ENCODE assay signal across 22 cellular contexts in the genomic region with DNA sequence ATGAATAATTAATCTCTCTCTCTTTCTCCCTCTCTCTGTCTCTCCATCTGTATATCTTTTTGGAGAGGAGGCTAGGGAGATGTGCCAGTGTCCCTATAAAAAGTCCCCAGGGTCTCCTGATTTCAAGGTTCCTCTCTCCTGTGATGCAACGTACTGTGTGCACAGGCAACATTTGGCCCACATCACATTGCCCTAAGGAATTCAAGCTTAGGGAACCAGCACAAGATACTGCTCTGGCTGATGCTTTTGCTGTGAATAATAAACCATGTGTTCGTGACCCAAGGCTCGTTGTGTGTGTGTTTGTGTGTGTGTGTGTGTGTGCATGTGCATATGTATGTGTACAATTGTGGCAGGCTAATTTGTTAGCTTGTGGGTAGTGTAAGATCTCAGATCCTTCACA. TPM values are rescaled to one million over a fixed set of nuclear protein-coding genes. Genes with fewer than 3 reads are reported as not detected.
DNase-seq lines count a peak whose midpoint lies in the region; ATAC-seq, FAIRE-seq and TF ChIP-seq lines count a peak whose summit lies in the region.
"Had no signal": no experiment of that assay in that cellular context is flagged by ENCODE, and none has a peak within 500 bp of the region (broad histone marks: within the 10 kb centered on the region; RNA-seq: fewer than 3 reads in every experiment).

No MANE protein-coding gene starts in this region.

- no peaks in the 10 kb centered on the region for H3K27me3 Mint-ChIP-seq in glutamatergic neuron (ENCODE audit: unreplicated experiment)

- H3K4me3 ChIP-seq in HEK293 (ENCODE audit: low read depth, low read length) (no peak overlapping the region), K562 (no peak overlapping the region), transverse colon (no peak overlapping the region)
- H3K4me3 ChIP-seq: lower lobe of right lung had no signal

- no peaks in the 10 kb centered on the region for H3K9me1 ChIP-seq in K562 (ENCODE audit: control insufficient read depth, insufficient read depth, low read length)

- intact Hi-C loops in K562 (cut with micrococcal nuclease) (no loop called here), transverse colon (cut with DNase I; ENCODE audit: low total_unique reads) (no loop called here)

- TF ChIP-seq CTCF in HEK293 (tag by site-specific recombination; IDR thresholded peaks at IDR 0.05) (no peak), K562 (IDR thresholded peaks at IDR 0.05 in 2 of 3, conservative IDR thresholded peaks at IDR 0.05 in 1 of 3; ENCODE audit: insufficient read depth in 2 of 3, low read depth in 1 of 3, low read length in 3 of 3) (no peak), glutamatergic neuron (IDR thresholded peaks at IDR 0.05; ENCODE audit: partially characterized antibody, unreplicated experiment) (no peak), transverse colon (IDR thresholded peaks at IDR 0.05) (no peak)

- no TSS peak for BruUV-seq in K562 (replicated peaks; lab: Mats Ljungman, UMichigan)

- no peaks in the 10 kb centered on the region for H4K20me1 ChIP-seq in K562 (replicated peaks; ENCODE audit: control insufficient read depth, insufficient read depth, low read length)

- H3K36me3 ChIP-seq in HEK293 (ENCODE audit: control insufficient read depth in 2 of 2, insufficient read depth in 1 of 2, low read length in 2 of 2) (no peaks in the 10 kb centered on the region), K562 (ENCODE audit: control insufficient read depth, insufficient read depth, low read length) (no peaks in the 10 kb centered on the region; the same call in 2 of the 3 replicates), transverse colon (no peaks in the 10 kb centered on the region)
- H3K36me3 ChIP-seq: BE2C, lower lobe of right lung had no signal

- peaks cover 2% of the 10 kb centered on the region for H3K9me3 Mint-ChIP-seq in glutamatergic neuron (ENCODE audit: unreplicated experiment)
- H3K9me3 Mint-ChIP-seq: central memory CD8-positive, alpha-beta T cell; natural killer cell; stimulated activated effector memory CD8-positive, alpha-beta T cell treated with anti-CD3 and anti-CD28 coated beads, Interleukin-12 subunit alpha, Interleukin-12 subunit beta, amount 100 ng/mL, for 72 hours had no signal

- CTCF ChIA-PET in HEK293 (lab: Yijun Ruan, JAX) (interaction anchor here (1.0 to 2.8 kb wide), 2 partner anchors 9 to 27 kb away, joined by 4 to 23 read pairs; a partner anchor contains a TSS), K562 (lab: Yijun Ruan, JAX; ENCODE audit: low intra/inter-chr PET ratio) (no interaction called here)

- DNase-seq in K562 (ENCODE audit: extremely low read depth in 1 of 4, low spot score in 3 of 4) (no peak), glutamatergic neuron (peak; percentile 24), renal cortical epithelial cell (ENCODE audit: low read depth) (peak; percentile 56), 8988T (no peak), GM19240 (ENCODE audit: insufficient read length, low spot score) (no peak), transverse colon (no peak), HPDE6-E6E7 (ENCODE audit: extremely low spot score) (no peak)
- DNase-seq: activated CD4-positive, alpha-beta T cell treated with anti-CD3 and anti-CD28 coated beads for 48 hours; BE2C; hippocampal formation; lower lobe of right lung; natural killer cell; NCI-H82; SHP77; T-helper 9 cell had no signal

- H3K9ac ChIP-seq in K562 (ENCODE audit: insufficient read depth in 1 of 2, low read depth in 2 of 2, low read length in 2 of 2): no peak overlapping the region

- no peaks in the 10 kb centered on the region for H3K9me3 ChIP-seq in HEK293 (ENCODE audit: control insufficient read depth, insufficient read depth, low read depth, low read length)
- H3K9me3 ChIP-seq in K562 (replicated peaks; ENCODE audit: control insufficient read depth, insufficient read depth, low read depth, low read length): no peaks in the 10 kb centered on the region
- H3K9me3 ChIP-seq in transverse colon: no peaks in the 10 kb centered on the region
- H3K9me3 ChIP-seq: BE2C, lower lobe of right lung had no signal

- H3K79me2 ChIP-seq in K562 (ENCODE audit: control insufficient read depth, insufficient read depth, low read length): no peaks in the 10 kb centered on the region

- peaks cover 10% of the 10 kb centered on the region for H3K4me1 Mint-ChIP-seq in glutamatergic neuron (ENCODE audit: low read depth, unreplicated experiment)
- H3K4me1 Mint-ChIP-seq: central memory CD8-positive, alpha-beta T cell; natural killer cell; stimulated activated effector memory CD8-positive, alpha-beta T cell treated with anti-CD3 and anti-CD28 coated beads, Interleukin-12 subunit alpha, Interleukin-12 subunit beta, amount 100 ng/mL, for 72 hours had no signal

- no peaks in the 10 kb centered on the region for H3K36me3 Mint-ChIP-seq in glutamatergic neuron (ENCODE audit: unreplicated experiment)
- H3K36me3 Mint-ChIP-seq: activated naive CD8-positive, alpha-beta T cell; natural killer cell; stimulated activated effector memory CD8-positive, alpha-beta T cell treated with anti-CD3 and anti-CD28 coated beads, Interleukin-12 subunit alpha, Interleukin-12 subunit beta, amount 100 ng/mL, for 72 hours had no signal

- POLR2A ChIA-PET in HEK293 (lab: Yijun Ruan, JAX) (interaction anchor here (0.9 to 1.5 kb wide), 2 partner anchors 27 to 58 kb away, joined by 3 to 6 read pairs; a partner anchor contains a TSS), K562 (lab: Yijun Ruan, JAX) (interaction anchor here (0.7 to 2.8 kb wide), 4 partner anchors 24 to 369 kb away, joined by 3 to 14 read pairs (median 4); a partner anchor contains a TSS)

- no peak for TF ChIP-seq RAD21 in K562 (CRISPR knock-in tag; conservative IDR thresholded peaks at IDR 0.05 in 1 of 2, IDR thresholded peaks at IDR 0.05 in 1 of 2)

- H3K4me1 ChIP-seq in HEK293 (ENCODE audit: control insufficient read depth, insufficient read depth, low read length) (peaks cover 7% of the 10 kb centered on the region; the same call in 1 of the 2 replicates), K562 (replicated peaks in 1 of 2; ENCODE audit: control insufficient read depth in 2 of 2, insufficient read depth in 2 of 2, low read length in 2 of 2) (peaks cover 3 to 23% of the 10 kb centered on the region in 2 experiments; a peak in 3 of 5 replicates), transverse colon (peaks cover 0 to 20% (median 2%) of the 10 kb centered on the region in 4 donors)
- H3K4me1 ChIP-seq: lower lobe of right lung had no signal

- no peak overlapping the region for H3K4me2 ChIP-seq in K562 (ENCODE audit: insufficient read depth, low read length)

- H3K27ac Mint-ChIP-seq in glutamatergic neuron (ENCODE audit: unreplicated experiment): peak overlapping the region; percentile 71
- H3K27ac Mint-ChIP-seq: activated naive CD8-positive, alpha-beta T cell; natural killer cell; stimulated activated effector memory CD8-positive, alpha-beta T cell treated with anti-CD3 and anti-CD28 coated beads, Interleukin-12 subunit alpha, Interleukin-12 subunit beta, amount 100 ng/mL, for 72 hours had no signal

- H3K4me3 Mint-ChIP-seq in glutamatergic neuron (ENCODE audit: unreplicated experiment): peak overlapping the region; percentile 18
- H3K4me3 Mint-ChIP-seq: activated naive CD8-positive, alpha-beta T cell; central memory CD8-positive, alpha-beta T cell; natural killer cell; stimulated activated effector memory CD8-positive, alpha-beta T cell treated with anti-CD3 and anti-CD28 coated beads, Interleukin-12 subunit alpha, Interleukin-12 subunit beta, amount 100 ng/mL, for 72 hours had no signal

- in situ Hi-C loops in K562 (cut with MboI) (no loop called here), transverse colon (cut with MboI; ENCODE audit: low pct_ligation_motif_present in 1 of 4, low pct_unique_long_range_greater_than_20kb in 1 of 4, low sequenced_read_pairs in 3 of 4) (no loop called here)

- H3K27ac ChIP-seq in HEK293 (ENCODE audit: extremely low read depth, low read depth, low read length) (no peak overlapping the region), K562 (ENCODE audit: extremely low read depth, low read depth, low read length) (no peak overlapping the region), transverse colon (no peak overlapping the region)
- H3K27ac ChIP-seq: lower lobe of right lung had no signal

- no peak overlapping the region for H2AFZ ChIP-seq in K562 (ENCODE audit: low read depth, low read length)

- H3K27me3 ChIP-seq in K562 (ENCODE audit: control insufficient read depth in 2 of 2, insufficient read depth in 2 of 2, low read length in 2 of 2) (no peaks in the 10 kb centered on the region), transverse colon (no peaks in the 10 kb centered on the region)
- H3K27me3 ChIP-seq: BE2C had no signal

- ATAC-seq in K562: peak; percentile 49
- ATAC-seq: lower lobe of right lung; natural killer cell; stimulated activated effector memory CD8-positive, alpha-beta T cell treated with anti-CD3 and anti-CD28 coated beads, Interleukin-12 subunit alpha, Interleukin-12 subunit beta, amount 100 ng/mL, for 72 hours had no signal

- FAIRE-seq in K562 (lab: Jason Lieb, UNC): no peak
- FAIRE-seq: endothelial cell of umbilical vein, H1 had no signal

- no peak for TF ChIP-seq POLR2A in K562 (conservative IDR thresholded peaks at IDR 0.05)
- no peak for TF ChIP-seq POLR2A in transverse colon (IDR thresholded peaks at IDR 0.05)

- WGBS in K562 (ENCODE audit: insufficient coverage, low coverage, missing lambda C conversion rate): 49% methylated on average over 3 of the region's 3 CpGs
- 59 to 83% methylated on average over 1 to 3 of the region's 3 CpGs for WGBS in transverse colon (ENCODE audit: low coverage in 1 of 2), 2 donors

- TF ChIP-seq EP300 in K562 (IDR thresholded peaks at IDR 0.05; ENCODE audit: low read length) (no peak), transverse colon (IDR thresholded peaks at IDR 0.05; ENCODE audit: low read depth) (no peak)

RNA-seq across cellular contexts. Expression of a gene that starts 9.7 kb away (rescaled TPM):
- not detected in 2 replicates for total RNA-seq in K562 (2011; cell fraction: chromatin; rRNA removed; ENCODE audit: low replicate concordance)
- total RNA-seq in K562 (2011; cell fraction: nucleolus; rRNA removed): not detected in 2 replicates
- not detected in 2 replicates for total RNA-seq in K562 (2011; cell fraction: nucleoplasm; rRNA removed)
- total RNA-seq in K562 (2014; rRNA removed) (0.24 TPM in 1 of 2 replicates, not detected in the other), K562 (2014; rRNA removed; fragmentation: Illumina TruSeq; extraction: Trizol) (not detected in 2 replicates), K562 (2015; rRNA removed; fragmentation: Illumina TruSeq; extraction: Trizol) (0.40 TPM in 1 of 2 replicates, not detected in the other), K562 (2021) (0.11 TPM in 1 of 2 replicates, not detected in the other), glutamatergic neuron (ENCODE audit: unreplicated experiment) (not detected), renal cortical epithelial cell (0.20 TPM in 1 of 2 replicates, not detected in the other), transverse colon (1 to 10 TPM in 1 of 4 donors, under 1 TPM in 1, not detected in 2; 0.82 to 1.5 TPM)
- polyA plus RNA-seq in K562 (2011; rRNA removed) (0.28 and 0.38 TPM in 2 replicates), K562 (2014; fragmentation: Illumina TruSeq; extraction: Trizol) (0.16 TPM in 1 of 2 replicates, not detected in the other), K562 (2014; fragmentation: Nextera tagmentation; extraction: Ambion mirVana) (1 to 10 TPM; 3.4 to 5.5 TPM), K562 (2014; rRNA removed) (0.05 and 0.16 TPM in 2 replicates)
- polyA plus RNA-seq in K562 (2011; cell fraction: cytosol; rRNA removed): 0.09 TPM in 1 of 2 replicates, not detected in the other
- 0.14 and 0.24 TPM in 2 replicates for polyA plus RNA-seq in K562 (2011; cell fraction: nucleus; rRNA removed)
- polyA plus RNA-seq in K562 (2012): 1.6 and 1.8 TPM in 2 replicates
- polyA minus RNA-seq in K562 (2011; rRNA and poly(A)+ RNA removed): 0.18 TPM in 1 of 2 replicates, not detected in the other
- not detected in 2 replicates for polyA minus RNA-seq in K562 (2011; cell fraction: cytosol; rRNA and poly(A)+ RNA removed)
- not detected in 2 replicates for polyA minus RNA-seq in K562 (2011; cell fraction: nucleus; rRNA and poly(A)+ RNA removed)
- total RNA-seq: endothelial cell of umbilical vein, H1, lower lobe of right lung had no signal
- polyA plus RNA-seq: H1 had no signal

RNA-seq across cellular contexts. Expression of a gene that starts 26.5 kb away (rescaled TPM):
- 53.1 and 146 TPM in 2 replicates for total RNA-seq in K562 (2011; cell fraction: chromatin; rRNA removed; ENCODE audit: low replicate concordance)
- total RNA-seq in K562 (2011; cell fraction: nucleolus; rRNA removed): 30.5 and 38.8 TPM in 2 replicates
- total RNA-seq in K562 (2011; cell fraction: nucleoplasm; rRNA removed): 87.9 and 144 TPM in 2 replicates
- total RNA-seq in K562 (2014; rRNA removed) (59.6 and 62.3 TPM in 2 replicates), K562 (2014; rRNA removed; fragmentation: Illumina TruSeq; extraction: Trizol) (192 and 220 TPM in 2 replicates), K562 (2015; rRNA removed; fragmentation: Illumina TruSeq; extraction: Trizol) (128 and 140 TPM in 2 replicates), K562 (2021) (128 and 129 TPM in 2 replicates), glutamatergic neuron (ENCODE audit: unreplicated experiment) (1.1 TPM), renal cortical epithelial cell (1.2 and 2.4 TPM in 2 replicates), transverse colon (1 to 10 TPM in 2 of 4 donors, not detected in 2; 1.1 to 1.4 TPM)
- polyA plus RNA-seq in K562 (2011; rRNA removed) (106 and 218 TPM in 2 replicates), K562 (2014; fragmentation: Illumina TruSeq; extraction: Trizol) (120 and 129 TPM in 2 replicates), K562 (2014; fragmentation: Nextera tagmentation; extraction: Ambion mirVana) (100 to 1,000 TPM; 506 to 600 TPM), K562 (2014; rRNA removed) (102 and 125 TPM in 2 replicates)
- polyA plus RNA-seq in K562 (2011; cell fraction: cytosol; rRNA removed): 21.1 and 32.0 TPM in 2 replicates
- polyA plus RNA-seq in K562 (2011; cell fraction: nucleus; rRNA removed): 44.8 and 55.3 TPM in 2 replicates
- 47.8 and 127 TPM in 2 replicates for polyA plus RNA-seq in K562 (2012)
- polyA minus RNA-seq in K562 (2011; rRNA and poly(A)+ RNA removed): 78.8 and 104 TPM in 2 replicates
- polyA minus RNA-seq in K562 (2011; cell fraction: cytosol; rRNA and poly(A)+ RNA removed): 27.6 and 34.3 TPM in 2 replicates
- 66.6 and 78.3 TPM in 2 replicates for polyA minus RNA-seq in K562 (2011; cell fraction: nucleus; rRNA and poly(A)+ RNA removed)

RNA-seq across cellular contexts. Expression of a gene that starts 53.2 kb away (rescaled TPM):
- not detected in 2 replicates for total RNA-seq in K562 (2011; cell fraction: chromatin; rRNA removed; ENCODE audit: low replicate concordance)
- total RNA-seq in K562 (2011; cell fraction: nucleolus; rRNA removed): not detected in 2 replicates
- not detected in 2 replicates for total RNA-seq in K562 (2011; cell fraction: nucleoplasm; rRNA removed)
- total RNA-seq in K562 (2014; rRNA removed) (not detected in 2 replicates), K562 (2014; rRNA removed; fragmentation: Illumina TruSeq; extraction: Trizol) (not detected in 2 replicates), K562 (2015; rRNA removed; fragmentation: Illumina TruSeq; extraction: Trizol) (not detected in 2 replicates), K562 (2021) (not detected in 2 replicates), glutamatergic neuron (ENCODE audit: unreplicated experiment) (not detected), renal cortical epithelial cell (0.69 TPM in 1 of 2 replicates, not detected in the other), transverse colon (under 1 TPM in 2 of 4 donors, not detected in 2; 0.41 to 0.60 TPM)
- polyA plus RNA-seq in K562 (2011; rRNA removed) (not detected in 2 replicates), K562 (2014; fragmentation: Illumina TruSeq; extraction: Trizol) (not detected in 2 replicates), K562 (2014; fragmentation: Nextera tagmentation; extraction: Ambion mirVana) (not detected), K562 (2014; rRNA removed) (not detected in 2 replicates)
- polyA plus RNA-seq in K562 (2011; cell fraction: cytosol; rRNA removed): not detected in 2 replicates
- polyA plus RNA-seq in K562 (2011; cell fraction: nucleus; rRNA removed): not detected in 2 replicates
- not detected in 2 replicates for polyA plus RNA-seq in K562 (2012)
- not detected in 2 replicates for polyA minus RNA-seq in K562 (2011; rRNA and poly(A)+ RNA removed)
- polyA minus RNA-seq in K562 (2011; cell fraction: cytosol; rRNA and poly(A)+ RNA removed): not detected in 2 replicates
- not detected in 2 replicates for polyA minus RNA-seq in K562 (2011; cell fraction: nucleus; rRNA and poly(A)+ RNA removed)
- total RNA-seq: H1, urinary bladder had no signal

RNA-seq across cellular contexts. Expression of a gene that starts 58.1 kb away (rescaled TPM):
- total RNA-seq in K562 (2011; cell fraction: chromatin; rRNA removed; ENCODE audit: low replicate concordance): 221 and 302 TPM in 2 replicates
- total RNA-seq in K562 (2011; cell fraction: nucleolus; rRNA removed): 117 and 137 TPM in 2 replicates
- total RNA-seq in K562 (2011; cell fraction: nucleoplasm; rRNA removed): 147 and 234 TPM in 2 replicates
- total RNA-seq in K562 (2014; rRNA removed) (107 and 112 TPM in 2 replicates), K562 (2014; rRNA removed; fragmentation: Illumina TruSeq; extraction: Trizol) (142 and 164 TPM in 2 replicates), K562 (2015; rRNA removed; fragmentation: Illumina TruSeq; extraction: Trizol) (133 and 143 TPM in 2 replicates), K562 (2021) (124 and 142 TPM in 2 replicates), glutamatergic neuron (ENCODE audit: unreplicated experiment) (39.0 TPM), renal cortical epithelial cell (97.9 and 183 TPM in 2 replicates), transverse colon (100 to 1,000 TPM in 1 of 4 donors, 10 to 100 TPM in 3; 53.0 to 143 (median 84.2) TPM)
- polyA plus RNA-seq in K562 (2011; rRNA removed) (128 and 166 TPM in 2 replicates), K562 (2014; fragmentation: Illumina TruSeq; extraction: Trizol) (111 and 115 TPM in 2 replicates), K562 (2014; fragmentation: Nextera tagmentation; extraction: Ambion mirVana) (10 to 100 TPM; 39.7 to 53.0 TPM), K562 (2014; rRNA removed) (78.4 and 81.2 TPM in 2 replicates)
- polyA plus RNA-seq in K562 (2011; cell fraction: cytosol; rRNA removed): 180 and 257 TPM in 2 replicates
- polyA plus RNA-seq in K562 (2011; cell fraction: nucleus; rRNA removed): 207 and 234 TPM in 2 replicates
- 73.9 and 97.8 TPM in 2 replicates for polyA plus RNA-seq in K562 (2012)
- 373 and 438 TPM in 2 replicates for polyA minus RNA-seq in K562 (2011; rRNA and poly(A)+ RNA removed)
- 200 and 263 TPM in 2 replicates for polyA minus RNA-seq in K562 (2011; cell fraction: cytosol; rRNA and poly(A)+ RNA removed)
- 246 and 302 TPM in 2 replicates for polyA minus RNA-seq in K562 (2011; cell fraction: nucleus; rRNA and poly(A)+ RNA removed)

Comparison
In these comparisons a context has a peak if more than half of its experiments do, and no peak if none do; other contexts are left out.
1. DNase-seq: peak in glutamatergic neuron (single experiment) and renal cortical epithelial cell (single experiment); none in K562 (0 of 4), 8988T (single experiment), GM19240 (single experiment), transverse colon (single experiment) and HPDE6-E6E7 (single experiment).